Comparison of ENCODE assay signal across 7 cellular contexts in the genomic region with DNA sequence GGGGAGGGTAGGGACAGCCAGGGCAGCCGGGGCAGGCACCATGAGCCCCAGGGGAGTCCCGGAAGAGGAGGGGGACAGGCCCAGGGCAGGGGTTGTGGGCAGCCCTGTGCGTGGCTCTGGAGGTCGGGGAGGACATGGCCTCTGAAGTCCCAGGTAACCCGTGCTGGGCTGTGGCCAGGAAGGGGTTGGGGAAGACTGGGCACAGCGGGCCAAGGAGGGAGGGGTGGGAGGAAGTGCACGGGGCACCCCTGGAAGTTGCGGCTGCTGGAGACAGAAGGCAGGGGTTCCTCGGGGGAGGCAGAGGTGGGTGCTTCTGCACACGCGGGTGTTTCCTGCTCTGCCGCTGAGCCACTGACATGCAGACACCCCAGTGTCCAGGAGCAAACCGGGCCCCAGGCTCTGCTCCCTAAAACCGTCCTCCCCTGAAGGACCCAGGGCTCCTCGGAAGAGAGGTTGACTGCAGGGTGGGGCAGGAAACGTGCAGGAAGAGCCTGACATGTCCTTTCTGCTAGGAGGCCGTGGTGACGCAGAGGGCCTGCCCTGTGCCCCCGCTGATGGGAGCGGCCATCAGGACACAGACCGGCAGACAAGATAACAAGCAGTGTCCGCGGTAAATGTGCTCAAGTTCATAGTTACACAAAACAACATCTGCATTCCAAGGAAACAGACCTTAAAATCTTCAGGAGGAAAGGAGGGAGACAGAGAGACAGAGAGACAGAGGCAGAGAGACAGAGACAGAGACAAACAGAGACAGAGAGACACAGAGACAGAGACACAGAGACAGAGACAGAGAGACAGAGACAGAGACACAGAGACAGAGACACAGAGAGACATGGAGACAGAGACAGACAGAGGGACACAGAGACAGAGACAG. TPM values are rescaled to one million over a fixed set of nuclear protein-coding genes. Genes with fewer than 3 reads are reported as not detected.
DNase-seq lines count a peak whose midpoint lies in the region; ATAC-seq, FAIRE-seq and TF ChIP-seq lines count a peak whose summit lies in the region.

No MANE protein-coding gene starts in this region.

- TF ChIP-seq CTCF in PC-3 (conservative IDR thresholded peaks at IDR 0.05; ENCODE audit: low read depth, low read length): no peak
- TF ChIP-seq CTCF in keratinocyte (optimal IDR thresholded peaks at IDR 0.05 in 1 of 3, IDR thresholded peaks at IDR 0.05 in 1 of 3, conservative IDR thresholded peaks at IDR 0.05 in 1 of 3; ENCODE audit: extremely low read depth in 1 of 3, insufficient read depth in 2 of 3, low read length in 3 of 3): no peak
- TF ChIP-seq CTCF in endodermal cell (conservative IDR thresholded peaks at IDR 0.05): no peak

- no TSS peak for BruUV-seq in PC-3 (replicated peaks; lab: Mats Ljungman, UMichigan)

- no peaks in the 10 kb centered on the region for H3K9me3 Mint-ChIP-seq in activated T-helper 2 cell treated with anti-CD3 and anti-CD28 coated beads, Interferon-gamma antibody, Interleukin-2, Interleukin-4, amounts not matched to agents 10 μg/mL and 5 μg/mL and 100 μg/mL, durations not matched to agents 14 hours and 24 hours and 36 hours
- H3K9me3 Mint-ChIP-seq in stimulated activated naive B cell treated with anti-CD40 and anti-IgM and Interleukin-4, amounts not matched to agents 10 μg/mL and 1 μg/mL and 100 μg/mL, for 72 hours: no peaks in the 10 kb centered on the region
- H3K9me3 Mint-ChIP-seq in endodermal cell: no peaks in the 10 kb centered on the region

- H3K4me2 ChIP-seq in PC-3 (ENCODE audit: low read length): no peak overlapping the region
- H3K4me2 ChIP-seq in keratinocyte (ENCODE audit: control insufficient read depth, extremely low read depth, insufficient read depth, low read depth, low read length): peak overlapping the region; percentile 73

- FAIRE-seq in keratinocyte (lab: Jason Lieb, UNC): peak; percentile 5

- H3K9ac ChIP-seq in PC-3 (ENCODE audit: low read length) (no peak overlapping the region), keratinocyte (ENCODE audit: control insufficient read depth, extremely low read depth, insufficient read depth, low read length) (peak overlapping the region; percentile 50), endodermal cell (ENCODE audit: extremely low read depth, low read length, poor library complexity, severe bottlenecking) (no peak overlapping the region)

- no peak for DNase-seq in PC-3
- peak; percentile 32 for DNase-seq in activated T-helper 2 cell treated with anti-CD3 and anti-CD28 coated beads, Interferon-gamma antibody, Interleukin-2, Interleukin-4, amounts not matched to agents 10 μg/mL and 5 μg/mL and 100 μg/mL, durations not matched to agents 14 hours and 24 hours and 36 hours (ENCODE audit: low spot score)
- no peak for DNase-seq in keratinocyte (ENCODE audit: low read depth, low spot score)
- no peak for DNase-seq in stimulated activated naive B cell treated with anti-CD40 and anti-IgM and Interleukin-4, amounts not matched to agents 10 μg/mL and 1 μg/mL and 100 μg/mL, for 72 hours
- no peak for DNase-seq in epidermal melanocyte (ENCODE audit: insufficient read length, low spot score)
- DNase-seq in NCI-H2227 (lab: John Stamatoyannopoulos, UW; ENCODE audit: unreplicated experiment): no peak
- DNase-seq in endodermal cell: no peak

- H3K4me3 ChIP-seq in PC-3 (ENCODE audit: low read length): no peak overlapping the region
- peak overlapping the region in 1 of 3 experiments; percentile 13 for H3K4me3 ChIP-seq in keratinocyte (ENCODE audit: control insufficient read depth in 2 of 3, extremely low read depth in 1 of 3, insufficient read depth in 2 of 3, low read depth in 1 of 3, low read length in 3 of 3)
- H3K4me3 ChIP-seq in endodermal cell (ENCODE audit: low read length): no peak overlapping the region

- no peaks in the 10 kb centered on the region for H4K20me1 ChIP-seq in PC-3 (ENCODE audit: low read length)
- no peaks in the 10 kb centered on the region for H4K20me1 ChIP-seq in keratinocyte (ENCODE audit: control insufficient read depth, extremely low read depth, insufficient read depth, low read length)

- H3K27ac Mint-ChIP-seq in activated T-helper 2 cell treated with anti-CD3 and anti-CD28 coated beads, Interferon-gamma antibody, Interleukin-2, Interleukin-4, amounts not matched to agents 10 μg/mL and 5 μg/mL and 100 μg/mL, durations not matched to agents 14 hours and 24 hours and 36 hours: peak overlapping the region; percentile 95
- peak overlapping the region; percentile 83 for H3K27ac Mint-ChIP-seq in stimulated activated naive B cell treated with anti-CD40 and anti-IgM and Interleukin-4, amounts not matched to agents 10 μg/mL and 1 μg/mL and 100 μg/mL, for 72 hours
- H3K27ac Mint-ChIP-seq in endodermal cell: no peak overlapping the region

- H3K36me3 ChIP-seq in PC-3 (ENCODE audit: low read depth, low read length) (no peaks in the 10 kb centered on the region), keratinocyte (ENCODE audit: control insufficient read depth in 2 of 2, extremely low read depth in 1 of 2, insufficient read depth in 2 of 2, low read length in 2 of 2) (no peaks in the 10 kb centered on the region), endodermal cell (ENCODE audit: control insufficient read depth, insufficient read depth, low read length) (no peaks in the 10 kb centered on the region)

- POLR2A ChIA-PET in PC-3 (lab: Charles Lee; ENCODE audit: unreplicated experiment): no interaction called here

- peaks cover 39% of the 10 kb centered on the region for H3K4me1 Mint-ChIP-seq in activated T-helper 2 cell treated with anti-CD3 and anti-CD28 coated beads, Interferon-gamma antibody, Interleukin-2, Interleukin-4, amounts not matched to agents 10 μg/mL and 5 μg/mL and 100 μg/mL, durations not matched to agents 14 hours and 24 hours and 36 hours (ENCODE audit: low read depth)
- H3K4me1 Mint-ChIP-seq in stimulated activated naive B cell treated with anti-CD40 and anti-IgM and Interleukin-4, amounts not matched to agents 10 μg/mL and 1 μg/mL and 100 μg/mL, for 72 hours: peaks cover 67 to 87% of the 10 kb centered on the region in 2 donors
- no peaks in the 10 kb centered on the region for H3K4me1 Mint-ChIP-seq in endodermal cell

- H3K4me1 ChIP-seq in PC-3 (ENCODE audit: insufficient read depth, low read length) (no peaks in the 10 kb centered on the region), keratinocyte (ENCODE audit: control insufficient read depth, extremely low read depth, insufficient read depth, low read length) (peaks cover 32% of the 10 kb centered on the region), endodermal cell (ENCODE audit: control insufficient read depth, insufficient read depth, low read length) (no peaks in the 10 kb centered on the region)

- no peaks in the 10 kb centered on the region for H3K79me2 ChIP-seq in PC-3 (ENCODE audit: low read length)
- H3K79me2 ChIP-seq in keratinocyte (ENCODE audit: control insufficient read depth, insufficient read depth, low read length): no peaks in the 10 kb centered on the region

- dilution Hi-C loops in keratinocyte (cut with MboI; ENCODE audit: extremely low pct_ligation_motif_present, low sequenced_read_pairs): no loop called here

- intact Hi-C loops in PC-3 (cut with micrococcal nuclease): no loop called here
- intact Hi-C loops in activated T-helper 2 cell treated with anti-CD3 and anti-CD28 coated beads, Interferon-gamma antibody, Interleukin-2, Interleukin-4, amounts not matched to agents 10 μg/mL and 5 μg/mL and 100 μg/mL, durations not matched to agents 14 hours and 24 hours and 36 hours (cut with micrococcal nuclease): no loop called here

- peaks cover 1% of the 10 kb centered on the region for H3K27me3 Mint-ChIP-seq in activated T-helper 2 cell treated with anti-CD3 and anti-CD28 coated beads, Interferon-gamma antibody, Interleukin-2, Interleukin-4, amounts not matched to agents 10 μg/mL and 5 μg/mL and 100 μg/mL, durations not matched to agents 14 hours and 24 hours and 36 hours (ENCODE audit: low read depth)
- H3K27me3 Mint-ChIP-seq in stimulated activated naive B cell treated with anti-CD40 and anti-IgM and Interleukin-4, amounts not matched to agents 10 μg/mL and 1 μg/mL and 100 μg/mL, for 72 hours: no peaks in the 10 kb centered on the region
- peaks cover 2% of the 10 kb centered on the region for H3K27me3 Mint-ChIP-seq in endodermal cell (ENCODE audit: insufficient read depth)

- CTCF ChIA-PET in PC-3 (lab: Charles Lee): no interaction called here

- no peaks in the 10 kb centered on the region for H3K36me3 Mint-ChIP-seq in activated T-helper 2 cell treated with anti-CD3 and anti-CD28 coated beads, Interferon-gamma antibody, Interleukin-2, Interleukin-4, amounts not matched to agents 10 μg/mL and 5 μg/mL and 100 μg/mL, durations not matched to agents 14 hours and 24 hours and 36 hours (ENCODE audit: low read depth)
- no peaks in the 10 kb centered on the region for H3K36me3 Mint-ChIP-seq in stimulated activated naive B cell treated with anti-CD40 and anti-IgM and Interleukin-4, amounts not matched to agents 10 μg/mL and 1 μg/mL and 100 μg/mL, for 72 hours
- H3K36me3 Mint-ChIP-seq in endodermal cell (ENCODE audit: low read depth): no peaks in the 10 kb centered on the region

- peak; percentile 29; the same call in 1 of the 2 replicates for ATAC-seq in PC-3
- peak in 1 of 2 donors; percentile 14 for ATAC-seq in stimulated activated naive B cell treated with anti-CD40 and anti-IgM and Interleukin-4, amounts not matched to agents 10 μg/mL and 1 μg/mL and 100 μg/mL, for 72 hours (replicated peaks)

- peak overlapping the region; percentile 73 for H3K4me3 Mint-ChIP-seq in activated T-helper 2 cell treated with anti-CD3 and anti-CD28 coated beads, Interferon-gamma antibody, Interleukin-2, Interleukin-4, amounts not matched to agents 10 μg/mL and 5 μg/mL and 100 μg/mL, durations not matched to agents 14 hours and 24 hours and 36 hours (ENCODE audit: low read depth)
- H3K4me3 Mint-ChIP-seq in stimulated activated naive B cell treated with anti-CD40 and anti-IgM and Interleukin-4, amounts not matched to agents 10 μg/mL and 1 μg/mL and 100 μg/mL, for 72 hours: peak overlapping the region; percentile 62 to 64
- H3K4me3 Mint-ChIP-seq in endodermal cell: no peak overlapping the region

- no peaks in the 10 kb centered on the region for H3F3A ChIP-seq in PC-3 (ENCODE audit: low read length, unreplicated experiment)

- H2AFZ ChIP-seq in PC-3 (ENCODE audit: low read length): no peak overlapping the region
- H2AFZ ChIP-seq in keratinocyte (ENCODE audit: control insufficient read depth, low read length): peak overlapping the region; percentile 62

- WGBS in endodermal cell (ENCODE audit: insufficient coverage in 1 of 2, insufficient read length in 1 of 2), 2 experiments: 82 to 89% methylated on average over 7 to 23 of the region's 23 CpGs

- H3K27ac ChIP-seq in PC-3 (ENCODE audit: low read length) (no peak overlapping the region), keratinocyte (ENCODE audit: control insufficient read depth, insufficient read depth, low read length) (peak overlapping the region; percentile 61), endodermal cell (ENCODE audit: low read depth, low read length) (no peak overlapping the region)

- H3K9me3 ChIP-seq in PC-3 (ENCODE audit: low read length) (no peaks in the 10 kb centered on the region), keratinocyte (ENCODE audit: control insufficient read depth, low read depth, low read length) (no peaks in the 10 kb centered on the region), endodermal cell (ENCODE audit: control insufficient read depth, low read length) (no peaks in the 10 kb centered on the region)

- no peaks in the 10 kb centered on the region for H3K9me1 ChIP-seq in keratinocyte (ENCODE audit: control insufficient read depth, extremely low read depth, insufficient read depth, low read length)

- H3K27me3 ChIP-seq in PC-3 (ENCODE audit: low read length): no peaks in the 10 kb centered on the region
- H3K27me3 ChIP-seq in keratinocyte (ENCODE audit: control insufficient read depth, extremely low read depth, insufficient read depth, low read length): no peaks in the 10 kb centered on the region
- no peaks in the 10 kb centered on the region for H3K27me3 ChIP-seq in endodermal cell (ENCODE audit: control insufficient read depth, insufficient read depth, low read length, poor library complexity, severe bottlenecking)

- no peaks in the 10 kb centered on the region for H3K9me2 ChIP-seq in PC-3 (replicated peaks; ENCODE audit: low read length)

RNA-seq across cellular contexts. Expression of a gene that starts 5.7 kb away (rescaled TPM):
- total RNA-seq in PC-3 (2014; rRNA removed) (0.55 TPM in 1 of 2 replicates, not detected in the other), endodermal cell (not detected)
- 0.27 TPM in 1 of 2 replicates, not detected in the other for total RNA-seq in activated T-helper 2 cell treated with anti-CD3 and anti-CD28 coated beads, Interferon-gamma antibody, Interleukin-2, Interleukin-4, amounts not matched to agents 10 μg/mL and 5 μg/mL and 100 μg/mL, durations not matched to agents 14 hours and 24 hours and 36 hours
- polyA plus RNA-seq in keratinocyte: 7.5 to 10.7 TPM (median 9.4 TPM) in 3 replicates
- polyA plus RNA-seq in keratinocyte (2011; ENCODE audit: low read depth): 13.2 TPM
- 0.74 and 1.1 TPM in 2 replicates for polyA plus RNA-seq in keratinocyte (2011; cell fraction: cytosol; rRNA removed)
- polyA plus RNA-seq in keratinocyte (2011; cell fraction: nucleus; rRNA removed): 54.0 and 64.5 TPM in 2 replicates
- 8.1 and 11.6 TPM in 2 replicates for polyA plus RNA-seq in keratinocyte (2012; ENCODE audit: low replicate concordance)
- 0.36 to 0.99 TPM in 2 of 3 replicates, not detected in the other for polyA minus RNA-seq in keratinocyte
- not detected for polyA minus RNA-seq in keratinocyte (2011; cell fraction: cytosol; rRNA and poly(A)+ RNA removed)
- 2.6 and 3.0 TPM in 2 replicates for polyA minus RNA-seq in keratinocyte (2011; cell fraction: nucleus; rRNA and poly(A)+ RNA removed)
- polyA plus RNA-seq in endodermal cell (2013, experiment 1 of 2): not detected
- polyA plus RNA-seq in endodermal cell (2013, experiment 2 of 2): not detected

RNA-seq across cellular contexts. Expression of a gene that starts 8.4 kb away (rescaled TPM):
- total RNA-seq in PC-3 (2014; rRNA removed) (not detected in 2 replicates), endodermal cell (not detected)
- total RNA-seq in activated T-helper 2 cell treated with anti-CD3 and anti-CD28 coated beads, Interferon-gamma antibody, Interleukin-2, Interleukin-4, amounts not matched to agents 10 μg/mL and 5 μg/mL and 100 μg/mL, durations not matched to agents 14 hours and 24 hours and 36 hours: 442 and 449 TPM in 2 replicates
- 0.94 to 1.5 TPM (median 0.95 TPM) in 3 replicates for polyA plus RNA-seq in keratinocyte
- polyA plus RNA-seq in keratinocyte (2011; ENCODE audit: low read depth): 6.8 TPM
- 0.24 and 1.1 TPM in 2 replicates for polyA plus RNA-seq in keratinocyte (2011; cell fraction: cytosol; rRNA removed)
- 0.31 and 0.36 TPM in 2 replicates for polyA plus RNA-seq in keratinocyte (2011; cell fraction: nucleus; rRNA removed)
- polyA plus RNA-seq in keratinocyte (2012; ENCODE audit: low replicate concordance): 0.38 and 1.1 TPM in 2 replicates
- 0.16 to 1.0 TPM (median 0.74 TPM) in 3 replicates for polyA minus RNA-seq in keratinocyte
- not detected for polyA minus RNA-seq in keratinocyte (2011; cell fraction: cytosol; rRNA and poly(A)+ RNA removed)
- not detected in 2 replicates for polyA minus RNA-seq in keratinocyte (2011; cell fraction: nucleus; rRNA and poly(A)+ RNA removed)
- polyA plus RNA-seq in endodermal cell (2013, experiment 1 of 2): not detected
- 0.25 TPM for polyA plus RNA-seq in endodermal cell (2013, experiment 2 of 2)

RNA-seq across cellular contexts. Expression of a gene that starts 9.7 kb away (rescaled TPM):
- total RNA-seq in PC-3 (2014; rRNA removed): 4.7 and 7.8 TPM in 2 replicates
- not detected in 2 replicates for total RNA-seq in activated T-helper 2 cell treated with anti-CD3 and anti-CD28 coated beads, Interferon-gamma antibody, Interleukin-2, Interleukin-4, amounts not matched to agents 10 μg/mL and 5 μg/mL and 100 μg/mL, durations not matched to agents 14 hours and 24 hours and 36 hours
- polyA plus RNA-seq in keratinocyte: 19.3 to 26.4 TPM (median 22.3 TPM) in 3 replicates
- 3.6 TPM for polyA plus RNA-seq in keratinocyte (2011; ENCODE audit: low read depth)
- polyA plus RNA-seq in keratinocyte (2011; cell fraction: cytosol; rRNA removed): 3.3 and 14.1 TPM in 2 replicates
- polyA plus RNA-seq in keratinocyte (2011; cell fraction: nucleus; rRNA removed): 54.7 and 109 TPM in 2 replicates
- 15.5 and 30.9 TPM in 2 replicates for polyA plus RNA-seq in keratinocyte (2012; ENCODE audit: low replicate concordance)
- polyA minus RNA-seq in keratinocyte: 2.3 to 3.8 TPM (median 2.6 TPM) in 3 replicates
- polyA minus RNA-seq in keratinocyte (2011; cell fraction: cytosol; rRNA and poly(A)+ RNA removed): 17.8 TPM
- 11.1 and 15.5 TPM in 2 replicates for polyA minus RNA-seq in keratinocyte (2011; cell fraction: nucleus; rRNA and poly(A)+ RNA removed)
- total RNA-seq in endodermal cell: not detected
- not detected for polyA plus RNA-seq in endodermal cell (2013, experiment 1 of 2)
- polyA plus RNA-seq in endodermal cell (2013, experiment 2 of 2): not detected

RNA-seq across cellular contexts. Expression of a gene that starts 47.2 kb away (rescaled TPM):
- total RNA-seq in PC-3 (2014; rRNA removed) (not detected in 2 replicates), endodermal cell (not detected)
- total RNA-seq in activated T-helper 2 cell treated with anti-CD3 and anti-CD28 coated beads, Interferon-gamma antibody, Interleukin-2, Interleukin-4, amounts not matched to agents 10 μg/mL and 5 μg/mL and 100 μg/mL, durations not matched to agents 14 hours and 24 hours and 36 hours: 0.05 TPM in 1 of 2 replicates, not detected in the other
- not detected in 3 replicates for polyA plus RNA-seq in keratinocyte
- polyA plus RNA-seq in keratinocyte (2011; ENCODE audit: low read depth): not detected
- polyA plus RNA-seq in keratinocyte (2011; cell fraction: cytosol; rRNA removed): not detected in 2 replicates
- not detected in 2 replicates for polyA plus RNA-seq in keratinocyte (2011; cell fraction: nucleus; rRNA removed)
- polyA plus RNA-seq in keratinocyte (2012; ENCODE audit: low replicate concordance): not detected in 2 replicates
- not detected in 3 replicates for polyA minus RNA-seq in keratinocyte
- polyA minus RNA-seq in keratinocyte (2011; cell fraction: cytosol; rRNA and poly(A)+ RNA removed): not detected
- not detected in 2 replicates for polyA minus RNA-seq in keratinocyte (2011; cell fraction: nucleus; rRNA and poly(A)+ RNA removed)
- not detected for polyA plus RNA-seq in endodermal cell (2013, experiment 1 of 2)
- not detected for polyA plus RNA-seq in endodermal cell (2013, experiment 2 of 2)

Comparison
In these comparisons a context has a peak if more than half of its experiments do, and no peak if none do; other contexts are left out.
1. RNA of a gene that starts 8.4 kb away (total RNA-seq): 442 to 449 TPM in activated T-helper 2 cell treated with anti-CD3 and anti-CD28 coated beads, Interferon-gamma antibody, Interleukin-2, Interleukin-4, amounts not matched to agents 10 μg/mL and 5 μg/mL and 100 μg/mL, durations not matched to agents 14 hours and 24 hours and 36 hours; not detected in PC-3 and not detected in endodermal cell; every median in the first group is over 100 times any median in the second.